ENCODE assay signal across 22 cellular contexts in genomic region chr15:66894363-66894762, GRCh38.
"Had no signal": no experiment of that assay in that cellular context is flagged by ENCODE, and none has a peak within 500 bp of the region (broad histone marks: within the 10 kb centered on the region; RNA-seq: fewer than 3 reads in every experiment).

No MANE protein-coding gene starts in this region.

- H3K4me3 ChIP-seq: body of pancreas, heart right ventricle, mucosa of descending colon, prostate gland, suprapubic skin had no signal

- H3K27ac Mint-ChIP-seq: activated T-helper 17 cell treated with anti-CD3 and anti-CD28 coated beads, Interleukin-2, amount 50 U/mL, for 72 hours; memory B cell; stimulated activated naive CD8-positive, alpha-beta T cell treated with anti-CD3 and anti-CD28 coated beads, Interleukin-15, amount 100 ng/mL, for 72 hours; T-cell had no signal

- H3K27ac ChIP-seq: body of pancreas, prostate gland, suprapubic skin had no signal

- H3K4me3 Mint-ChIP-seq: activated naive CD8-positive, alpha-beta T cell treated with anti-CD3 and anti-CD28 coated beads, Interleukin-2, amount 10 ng/mL, durations not matched to agents 7 days and 5 days; activated T-helper 17 cell treated with anti-CD3 and anti-CD28 coated beads, Interleukin-2, amount 50 U/mL, for 72 hours; memory B cell; naive B cell; neural crest cell; stimulated activated naive CD8-positive, alpha-beta T cell treated with anti-CD3 and anti-CD28 coated beads, Interleukin-15, amount 100 ng/mL, for 72 hours; T-cell had no signal

- H3K36me3 Mint-ChIP-seq: activated naive CD8-positive, alpha-beta T cell treated with anti-CD3 and anti-CD28 coated beads, Interleukin-2, amount 10 ng/mL, durations not matched to agents 7 days and 5 days; T-cell had no signal

- H3K9me3 ChIP-seq: body of pancreas, prostate gland, suprapubic skin had no signal

- H3K36me3 ChIP-seq: heart right ventricle, prostate gland, suprapubic skin had no signal

- DNase-seq: activated CD4-positive, alpha-beta T cell treated with anti-CD3 and anti-CD28 coated beads, Interleukin-2, amount 50 U/mL, for 1 hour; activated naive CD4-positive, alpha-beta T cell treated with Interleukin-2 at 50 U/mL for 16 hours; activated naive CD8-positive, alpha-beta T cell treated with anti-CD3 and anti-CD28 coated beads, Interleukin-2, amount 10 ng/mL, durations not matched to agents 7 days and 5 days; activated T-cell treated with anti-CD3 and anti-CD28 coated beads, Interleukin-2, amount 50 U/mL, for 1 hour; body of pancreas; central memory CD4-positive, alpha-beta T cell; heart right ventricle; kidney glomerular epithelial cell; mucosa of descending colon; naive B cell; right cardiac atrium; small intestine; stimulated activated CD4-positive, alpha-beta T cell treated with anti-CD3 and anti-CD28 coated beads, Interleukin-4, amount 100 ng/mL, for 1 hour; stimulated activated naive CD8-positive, alpha-beta T cell treated with anti-CD3 and anti-CD28 coated beads, Interleukin-15, amount 100 ng/mL, for 72 hours; T-cell; trophoblast cell had no signal

- H3K4me1 Mint-ChIP-seq: activated T-helper 17 cell treated with anti-CD3 and anti-CD28 coated beads, Interleukin-2, amount 50 U/mL, for 72 hours; neural crest cell; stimulated activated naive CD8-positive, alpha-beta T cell treated with anti-CD3 and anti-CD28 coated beads, Interleukin-15, amount 100 ng/mL, for 72 hours had no signal

- H3K9me3 Mint-ChIP-seq: activated T-helper 17 cell treated with anti-CD3 and anti-CD28 coated beads, Interleukin-2, amount 50 U/mL, for 72 hours had no signal

- ATAC-seq: activated T-helper 17 cell treated with anti-CD3 and anti-CD28 coated beads, Interleukin-2, amount 50 U/mL, for 72 hours; body of pancreas; heart right ventricle; mucosa of descending colon; right cardiac atrium; SK-N-SH treated with all-trans-retinoic acid at 6 μM for 48 hours; stimulated activated naive CD8-positive, alpha-beta T cell treated with anti-CD3 and anti-CD28 coated beads, Interleukin-15, amount 100 ng/mL, for 72 hours; T-cell had no signal

- H3K27me3 ChIP-seq: body of pancreas, heart right ventricle, suprapubic skin had no signal

- H3K4me1 ChIP-seq: prostate gland had no signal
